Comparison of ENCODE assay signal across 1 cellular context in the genomic region with DNA sequence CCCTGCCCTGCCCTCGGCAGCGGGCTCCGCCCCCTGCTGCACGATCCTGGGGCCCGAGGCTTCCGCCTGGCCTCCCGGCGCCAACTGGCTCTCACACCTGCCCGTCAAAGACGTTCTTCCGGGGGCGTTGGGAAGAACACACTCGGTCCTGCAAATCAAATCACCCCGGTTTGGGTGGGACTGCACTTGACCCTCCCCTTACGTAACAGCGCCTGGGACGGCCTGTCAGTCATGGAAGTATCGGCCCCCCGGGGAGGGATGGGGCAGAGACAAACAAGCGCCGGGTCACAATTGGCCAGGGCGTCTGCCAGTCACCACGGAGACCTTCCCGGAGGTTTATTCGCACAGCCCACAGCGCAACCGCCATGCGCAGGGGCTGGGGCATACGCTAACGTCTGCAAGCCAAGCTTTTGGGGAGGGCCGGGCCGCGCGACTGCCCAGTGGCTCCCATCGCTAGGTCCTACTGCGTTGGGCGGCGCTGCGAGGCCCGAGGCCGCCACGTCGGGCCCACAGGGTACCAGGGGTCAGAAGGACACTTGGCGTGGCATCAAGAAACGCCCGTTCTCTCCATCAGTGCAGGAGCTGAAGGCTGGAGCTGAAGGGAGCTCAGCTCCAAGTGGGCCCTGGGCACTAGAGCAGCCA.
TF ChIP-seq lines count a peak whose summit lies in the region.

No MANE protein-coding gene starts in this region.

TF ChIP-seq in K562, 482 proteins besides CTCF, POLR2A, EP300 and RAD21 (continued from another document and continues in another):
- TF ChIP-seq, protein P1, sequence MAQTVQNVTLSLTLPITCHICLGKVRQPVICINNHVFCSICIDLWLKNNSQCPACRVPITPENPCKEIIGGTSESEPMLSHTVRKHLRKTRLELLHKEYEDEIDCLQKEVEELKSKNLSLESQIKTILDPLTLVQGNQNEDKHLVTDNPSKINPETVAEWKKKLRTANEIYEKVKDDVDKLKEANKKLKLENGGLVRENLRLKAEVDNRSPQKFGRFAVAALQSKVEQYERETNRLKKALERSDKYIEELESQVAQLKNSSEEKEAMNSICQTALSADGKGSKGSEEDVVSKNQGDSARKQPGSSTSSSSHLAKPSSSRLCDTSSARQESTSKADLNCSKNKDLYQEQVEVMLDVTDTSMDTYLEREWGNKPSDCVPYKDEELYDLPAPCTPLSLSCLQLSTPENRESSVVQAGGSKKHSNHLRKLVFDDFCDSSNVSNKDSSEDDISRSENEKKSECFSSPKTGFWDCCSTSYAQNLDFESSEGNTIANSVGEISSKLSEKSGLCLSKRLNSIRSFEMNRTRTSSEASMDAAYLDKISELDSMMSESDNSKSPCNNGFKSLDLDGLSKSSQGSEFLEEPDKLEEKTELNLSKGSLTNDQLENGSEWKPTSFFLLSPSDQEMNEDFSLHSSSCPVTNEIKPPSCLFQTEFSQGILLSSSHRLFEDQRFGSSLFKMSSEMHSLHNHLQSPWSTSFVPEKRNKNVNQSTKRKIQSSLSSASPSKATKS (CRISPR knock-in tag; IDR thresholded peaks at IDR 0.05), result no peak
- TF ChIP-seq BRF2 (IDR thresholded peaks at IDR 0.05; ENCODE audit: borderline replicate concordance, insufficient read depth, insufficient read length), result no peak
- peak; percentile 90 for TF ChIP-seq ZFX (CRISPR knock-in tag; IDR thresholded peaks at IDR 0.05)
- TF ChIP-seq, protein P2, sequence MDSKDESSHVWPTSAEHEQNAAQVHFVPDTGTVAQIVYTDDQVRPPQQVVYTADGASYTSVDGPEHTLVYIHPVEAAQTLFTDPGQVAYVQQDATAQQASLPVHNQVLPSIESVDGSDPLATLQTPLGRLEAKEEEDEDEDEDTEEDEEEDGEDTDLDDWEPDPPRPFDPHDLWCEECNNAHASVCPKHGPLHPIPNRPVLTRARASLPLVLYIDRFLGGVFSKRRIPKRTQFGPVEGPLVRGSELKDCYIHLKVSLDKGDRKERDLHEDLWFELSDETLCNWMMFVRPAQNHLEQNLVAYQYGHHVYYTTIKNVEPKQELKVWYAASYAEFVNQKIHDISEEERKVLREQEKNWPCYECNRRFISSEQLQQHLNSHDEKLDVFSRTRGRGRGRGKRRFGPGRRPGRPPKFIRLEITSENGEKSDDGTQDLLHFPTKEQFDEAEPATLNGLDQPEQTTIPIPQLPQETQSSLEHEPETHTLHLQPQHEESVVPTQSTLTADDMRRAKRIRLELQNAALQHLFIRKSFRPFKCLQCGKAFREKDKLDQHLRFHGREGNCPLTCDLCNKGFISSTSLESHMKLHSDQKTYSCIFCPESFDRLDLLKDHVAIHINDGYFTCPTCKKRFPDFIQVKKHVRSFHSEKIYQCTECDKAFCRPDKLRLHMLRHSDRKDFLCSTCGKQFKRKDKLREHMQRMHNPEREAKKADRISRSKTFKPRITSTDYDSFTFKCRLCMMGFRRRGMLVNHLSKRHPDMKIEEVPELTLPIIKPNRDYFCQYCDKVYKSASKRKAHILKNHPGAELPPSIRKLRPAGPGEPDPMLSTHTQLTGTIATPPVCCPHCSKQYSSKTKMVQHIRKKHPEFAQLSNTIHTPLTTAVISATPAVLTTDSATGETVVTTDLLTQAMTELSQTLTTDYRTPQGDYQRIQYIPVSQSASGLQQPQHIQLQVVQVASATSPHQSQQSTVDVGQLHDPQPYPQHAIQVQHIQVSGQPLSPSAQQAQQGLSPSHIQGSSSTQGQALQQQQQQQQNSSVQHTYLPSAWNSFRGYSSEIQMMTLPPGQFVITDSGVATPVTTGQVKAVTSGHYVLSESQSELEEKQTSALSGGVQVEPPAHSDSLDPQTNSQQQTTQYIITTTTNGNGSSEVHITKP (IDR thresholded peaks at IDR 0.05; ENCODE audit: partially characterized antibody), result no peak
- no peak for TF ChIP-seq DPF2 (IDR thresholded peaks at IDR 0.05)
- peak; percentile 46; the same call in 1 of the 2 replicates for TF ChIP-seq RB1 (IDR thresholded peaks at IDR 0.05; ENCODE audit: low read depth)
- TF ChIP-seq CBFB (CRISPR knock-in tag; IDR thresholded peaks at IDR 0.05), result no peak
- TF ChIP-seq CHD2 (IDR thresholded peaks at IDR 0.05; ENCODE audit: low read depth, low read length), result peak; percentile 75
- TF ChIP-seq, protein P3, sequence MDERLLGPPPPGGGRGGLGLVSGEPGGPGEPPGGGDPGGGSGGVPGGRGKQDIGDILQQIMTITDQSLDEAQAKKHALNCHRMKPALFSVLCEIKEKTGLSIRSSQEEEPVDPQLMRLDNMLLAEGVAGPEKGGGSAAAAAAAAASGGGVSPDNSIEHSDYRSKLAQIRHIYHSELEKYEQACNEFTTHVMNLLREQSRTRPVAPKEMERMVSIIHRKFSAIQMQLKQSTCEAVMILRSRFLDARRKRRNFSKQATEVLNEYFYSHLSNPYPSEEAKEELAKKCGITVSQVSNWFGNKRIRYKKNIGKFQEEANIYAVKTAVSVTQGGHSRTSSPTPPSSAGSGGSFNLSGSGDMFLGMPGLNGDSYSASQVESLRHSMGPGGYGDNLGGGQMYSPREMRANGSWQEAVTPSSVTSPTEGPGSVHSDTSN (CRISPR knock-in tag; IDR thresholded peaks at IDR 0.05; ENCODE audit: low read depth), result peak; percentile 97
- TF ChIP-seq, protein P3 (tag; conservative IDR thresholded peaks at IDR 0.05; ENCODE audit: low read depth), result peak; percentile 100
- TF ChIP-seq ZNF253 (CRISPR knock-in tag; conservative IDR thresholded peaks at IDR 0.05), result no peak
- TF ChIP-seq SIN3B (IDR thresholded peaks at IDR 0.05; ENCODE audit: low read depth), result no peak
- TF ChIP-seq ZNF133 (CRISPR knock-in tag; IDR thresholded peaks at IDR 0.05), result no peak
- TF ChIP-seq PTRF (tag; IDR thresholded peaks at IDR 0.05), result no peak
- no peak for TF ChIP-seq ZNF184 (CRISPR knock-in tag; IDR thresholded peaks at IDR 0.05)
- peak; percentile 64 for TF ChIP-seq EP400 (IDR thresholded peaks at IDR 0.05)
- TF ChIP-seq TEAD2 (tag; IDR thresholded peaks at IDR 0.05), result no peak
- peak; percentile 84 for TF ChIP-seq HNRNPLL (IDR thresholded peaks at IDR 0.05; ENCODE audit: low read depth, low read length, poor library complexity, severe bottlenecking)
- TF ChIP-seq, protein P4, sequence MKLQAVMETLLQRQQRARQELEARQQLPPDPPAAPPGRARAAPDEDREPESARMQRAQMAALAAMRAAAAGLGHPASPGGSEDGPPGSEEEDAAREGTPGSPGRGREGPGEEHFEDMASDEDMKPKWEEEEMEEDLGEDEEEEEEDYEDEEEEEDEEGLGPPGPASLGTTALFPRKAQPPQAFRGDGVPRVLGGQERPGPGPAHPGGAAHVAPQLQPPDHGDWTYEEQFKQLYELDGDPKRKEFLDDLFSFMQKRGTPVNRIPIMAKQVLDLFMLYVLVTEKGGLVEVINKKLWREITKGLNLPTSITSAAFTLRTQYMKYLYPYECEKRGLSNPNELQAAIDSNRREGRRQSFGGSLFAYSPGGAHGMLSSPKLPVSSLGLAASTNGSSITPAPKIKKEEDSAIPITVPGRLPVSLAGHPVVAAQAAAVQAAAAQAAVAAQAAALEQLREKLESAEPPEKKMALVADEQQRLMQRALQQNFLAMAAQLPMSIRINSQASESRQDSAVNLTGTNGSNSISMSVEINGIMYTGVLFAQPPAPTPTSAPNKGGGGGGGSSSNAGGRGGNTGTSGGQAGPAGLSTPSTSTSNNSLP (IDR thresholded peaks at IDR 0.05; ENCODE audit: borderline replicate concordance, low read depth, low read length), result 0 out of 2 replicates have a peak, but pooled peaks have one; percentile 49
- no peak for TF ChIP-seq TFE3 (CRISPR knock-in tag; IDR thresholded peaks at IDR 0.05)
- TF ChIP-seq ZBTB2 (IDR thresholded peaks at IDR 0.05), result peak; percentile 95
- TF ChIP-seq MBD2 (IDR thresholded peaks at IDR 0.05; ENCODE audit: borderline replicate concordance, low read depth), result peak; percentile 72
- no peak for TF ChIP-seq ZNF586 (CRISPR knock-in tag; conservative IDR thresholded peaks at IDR 0.05)
- no peak for TF ChIP-seq KLF10 (CRISPR knock-in tag; IDR thresholded peaks at IDR 0.05)
- TF ChIP-seq YBX1 (IDR thresholded peaks at IDR 0.05), result no peak
- peak in 1 of 2 experiments; percentile 6; a peak in 1 of 4 replicates for TF ChIP-seq RCOR1 (IDR thresholded peaks at IDR 0.05; ENCODE audit: borderline replicate concordance in 1 of 2, low read depth in 2 of 2, low read length in 2 of 2)
- TF ChIP-seq ARHGAP35 (IDR thresholded peaks at IDR 0.05; ENCODE audit: partially characterized antibody), result no peak
- TF ChIP-seq GTF2B (IDR thresholded peaks at IDR 0.05; ENCODE audit: extremely low read depth, insufficient read length), result no peak
- no peak for TF ChIP-seq KLF1 (tag; IDR thresholded peaks at IDR 0.05)
- TF ChIP-seq POU5F1 (IDR thresholded peaks at IDR 0.05; ENCODE audit: borderline replicate concordance, low read depth, low read length, partially characterized antibody), result no peak
- no peak for TF ChIP-seq HDAC8 (tag; IDR thresholded peaks at IDR 0.05)
- TF ChIP-seq ZBTB5 (IDR thresholded peaks at IDR 0.05), result no peak
- peak; percentile 90 for TF ChIP-seq POLR2G (IDR thresholded peaks at IDR 0.05; ENCODE audit: low read depth, low read length)
- TF ChIP-seq ZNF395 (CRISPR knock-in tag; IDR thresholded peaks at IDR 0.05), result no peak
- TF ChIP-seq SAP30 (IDR thresholded peaks at IDR 0.05; ENCODE audit: borderline replicate concordance, insufficient read depth, low read depth, low read length, poor library complexity, severe bottlenecking), result no peak
